Comparison of ENCODE assay signal across 14 cellular contexts in the genomic region with DNA sequence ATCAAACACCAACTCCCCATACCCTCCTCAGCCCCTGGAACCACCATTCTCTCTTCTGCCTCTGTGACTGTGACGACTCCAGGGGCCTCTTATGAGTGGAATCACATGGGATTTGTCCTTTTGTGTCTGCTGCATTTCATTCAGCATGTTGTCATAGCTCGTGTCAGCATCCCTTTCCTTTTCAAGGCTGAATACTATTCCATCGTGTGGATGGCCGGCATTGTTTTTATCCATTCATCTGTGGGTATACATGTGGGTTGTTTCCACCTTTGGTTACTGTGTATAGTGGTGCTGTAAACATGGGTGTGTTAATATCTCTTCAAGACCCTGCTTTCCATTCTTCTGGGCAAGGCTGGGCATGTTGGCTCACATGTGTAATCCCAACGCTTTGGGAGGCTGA.
"Had no signal": no experiment of that assay in that cellular context is flagged by ENCODE, and none has a peak within 500 bp of the region (broad histone marks: within the 10 kb centered on the region; RNA-seq: fewer than 3 reads in every experiment).

No MANE protein-coding gene starts in this region.

- H3K9me3 Mint-ChIP-seq: natural killer cell; stimulated activated memory B cell treated with anti-CD40 and anti-IgM and Interleukin-4, amounts not matched to agents 10 μg/mL and 1 μg/mL and 100 μg/mL, for 72 hours; stimulated activated naive CD8-positive, alpha-beta T cell treated with anti-CD3 and anti-CD28 coated beads, Interleukin-15, Interleukin-2, amounts not matched to agents 100 ng/mL and 50 ng/mL, for 24 hours had no signal

- H3K4me3 ChIP-seq: dorsolateral prefrontal cortex, lower lobe of right lung, ovary, right lobe of liver, spleen, transverse colon, vagina had no signal

- DNase-seq: effector CD4-positive, alpha-beta T cell; left ventricle myocardium superior; lower lobe of right lung; natural killer cell; occipital lobe; right lobe of liver; stimulated activated CD4-positive, alpha-beta T cell treated with anti-CD3 and anti-CD28 coated beads, Interleukin-4, amount 100 ng/mL, for 4 hours; transverse colon had no signal

- H3K36me3 Mint-ChIP-seq: natural killer cell had no signal

- H3K27ac Mint-ChIP-seq: natural killer cell; stimulated activated memory B cell treated with anti-CD40 and anti-IgM and Interleukin-4, amounts not matched to agents 10 μg/mL and 1 μg/mL and 100 μg/mL, for 72 hours; stimulated activated naive CD8-positive, alpha-beta T cell treated with anti-CD3 and anti-CD28 coated beads, Interleukin-15, Interleukin-2, amounts not matched to agents 100 ng/mL and 50 ng/mL, for 24 hours had no signal

- H3K9me3 ChIP-seq: lower lobe of right lung, ovary, right lobe of liver, vagina had no signal

- H3K4me1 Mint-ChIP-seq: stimulated activated memory B cell treated with anti-CD40 and anti-IgM and Interleukin-4, amounts not matched to agents 10 μg/mL and 1 μg/mL and 100 μg/mL, for 72 hours had no signal

- H3K27me3 ChIP-seq: dorsolateral prefrontal cortex, ovary, right lobe of liver, spleen, transverse colon, vagina had no signal

- H3K27me3 Mint-ChIP-seq: stimulated activated memory B cell treated with anti-CD40 and anti-IgM and Interleukin-4, amounts not matched to agents 10 μg/mL and 1 μg/mL and 100 μg/mL, for 72 hours; stimulated activated naive CD8-positive, alpha-beta T cell treated with anti-CD3 and anti-CD28 coated beads, Interleukin-15, Interleukin-2, amounts not matched to agents 100 ng/mL and 50 ng/mL, for 24 hours had no signal

- H3K4me1 ChIP-seq: right lobe of liver, transverse colon, vagina had no signal

- H3K36me3 ChIP-seq: lower lobe of right lung, ovary, right lobe of liver, transverse colon, vagina had no signal

- H3K4me3 Mint-ChIP-seq: natural killer cell; stimulated activated memory B cell treated with anti-CD40 and anti-IgM and Interleukin-4, amounts not matched to agents 10 μg/mL and 1 μg/mL and 100 μg/mL, for 72 hours; stimulated activated naive CD8-positive, alpha-beta T cell treated with anti-CD3 and anti-CD28 coated beads, Interleukin-15, Interleukin-2, amounts not matched to agents 100 ng/mL and 50 ng/mL, for 24 hours had no signal

- ATAC-seq: left ventricle myocardium superior; lower lobe of right lung; natural killer cell; right lobe of liver; stimulated activated memory B cell treated with anti-CD40 and anti-IgM and Interleukin-4, amounts not matched to agents 10 μg/mL and 1 μg/mL and 100 μg/mL, for 72 hours had no signal

- H3K27ac ChIP-seq: ovary, right lobe of liver, spleen, transverse colon, vagina had no signal
